In the genomic region with DNA sequence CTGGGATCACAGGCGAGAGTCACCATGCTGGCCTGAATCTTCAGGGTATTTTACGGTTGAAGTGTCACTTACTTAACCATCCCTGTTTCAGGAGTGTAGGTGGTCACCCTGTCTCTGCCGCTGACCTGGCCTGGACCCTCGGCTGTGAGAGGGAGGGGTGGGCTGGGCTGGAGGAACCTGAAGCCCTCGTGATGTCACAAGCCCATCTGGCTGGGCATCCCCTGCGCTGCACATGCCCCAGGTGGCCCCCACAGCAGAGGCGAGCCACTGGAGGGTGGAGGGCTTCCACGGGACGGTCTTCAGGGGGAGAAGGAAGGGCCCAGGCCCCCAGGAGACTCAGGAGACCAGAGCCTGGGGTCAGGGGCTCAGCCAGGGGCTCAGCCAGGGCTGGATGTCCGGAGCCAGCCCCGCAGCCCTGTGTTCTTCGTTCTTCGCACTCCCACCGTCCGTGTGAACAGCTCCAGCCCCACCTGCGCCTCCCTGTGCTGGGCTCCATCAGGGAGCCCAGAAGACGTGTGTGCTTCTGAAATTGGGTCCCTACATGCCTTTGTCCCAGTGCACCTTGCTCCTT, we compare ENCODE assay signal across 17 cellular contexts.
"Had no signal": no experiment of that assay in that cellular context is flagged by ENCODE, and none has a peak within 500 bp of the region (broad histone marks: within the 10 kb centered on the region; RNA-seq: fewer than 3 reads in every experiment).

No MANE protein-coding gene starts in this region.

- ATAC-seq: left cardiac atrium; naive thymus-derived CD8-positive, alpha-beta T cell; pancreas; sciatic nerve; stimulated activated naive B cell treated with anti-CD40 and anti-IgM and Interleukin-4, amounts not matched to agents 10 μg/mL and 1 μg/mL and 100 μg/mL, for 72 hours had no signal

- H3K4me1 ChIP-seq: pancreas had no signal

- H3K4me3 ChIP-seq: pancreas, thoracic aorta, upper lobe of left lung had no signal

- H3K27me3 ChIP-seq: pancreas, upper lobe of left lung had no signal

- FAIRE-seq: pancreas had no signal

- H3K9me3 ChIP-seq: pancreas, thoracic aorta, upper lobe of left lung had no signal

- DNase-seq: activated CD4-positive, CD25-positive, alpha-beta regulatory T cell treated with anti-CD3 and anti-CD28 coated beads, Interleukin-2, amount 50 U/mL, for 72 hours; activated gamma-delta T cell treated with Interleukin-2 at 50 U/mL for 16 hours; activated naive CD8-positive, alpha-beta T cell treated with anti-CD3 and anti-CD28 coated beads for 36 hours; activated T-cell treated with anti-CD3 and anti-CD28 coated beads for 4 hours; amniotic stem cell; dermis blood vessel endothelial cell; left cardiac atrium; mesendoderm; naive thymus-derived CD8-positive, alpha-beta T cell; pancreas; stimulated activated CD4-positive, alpha-beta T cell treated with anti-CD3 and anti-CD28 coated beads, Interleukin-4, amount 100 ng/mL, for 4 hours; stimulated activated naive B cell treated with anti-CD40 and anti-IgM and Interleukin-4, amounts not matched to agents 10 μg/mL and 1 μg/mL and 100 μg/mL, for 72 hours; T-helper 1 cell; T-helper 9 cell; upper lobe of left lung had no signal

- H3K27ac ChIP-seq: pancreas, thoracic aorta, upper lobe of left lung had no signal
